ENCODE assay signal across 2 cellular contexts in genomic region chr15:90489514-90489913, GRCh38.
TF ChIP-seq lines count a peak whose summit lies in the region.

No MANE protein-coding gene starts in this region.

TF ChIP-seq in HepG2, 621 proteins besides CTCF, POLR2A, EP300 and RAD21:
- TF ChIP-seq, protein P1, sequence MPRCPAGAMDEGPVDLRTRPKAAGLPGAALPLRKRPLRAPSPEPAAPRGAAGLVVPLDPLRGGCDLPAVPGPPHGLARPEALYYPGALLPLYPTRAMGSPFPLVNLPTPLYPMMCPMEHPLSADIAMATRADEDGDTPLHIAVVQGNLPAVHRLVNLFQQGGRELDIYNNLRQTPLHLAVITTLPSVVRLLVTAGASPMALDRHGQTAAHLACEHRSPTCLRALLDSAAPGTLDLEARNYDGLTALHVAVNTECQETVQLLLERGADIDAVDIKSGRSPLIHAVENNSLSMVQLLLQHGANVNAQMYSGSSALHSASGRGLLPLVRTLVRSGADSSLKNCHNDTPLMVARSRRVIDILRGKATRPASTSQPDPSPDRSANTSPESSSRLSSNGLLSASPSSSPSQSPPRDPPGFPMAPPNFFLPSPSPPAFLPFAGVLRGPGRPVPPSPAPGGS (CRISPR knock-in tag; IDR thresholded peaks at IDR 0.05) = no peak
- TF ChIP-seq ZMYM2 (CRISPR knock-in tag; IDR thresholded peaks at IDR 0.05) (0 out of 2 replicates have a peak, but pooled peaks have one; percentile 1), RORA (CRISPR knock-in tag; IDR thresholded peaks at IDR 0.05) (0 out of 2 replicates have a peak, but pooled peaks have one; percentile 91), ZNF558 (CRISPR knock-in tag; IDR thresholded peaks at IDR 0.05; ENCODE audit: borderline replicate concordance) (0 out of 2 replicates have a peak, but pooled peaks have one; percentile 32), ARNT (IDR thresholded peaks at IDR 0.05) (no peak), HBP1 (CRISPR knock-in tag; IDR thresholded peaks at IDR 0.05; ENCODE audit: low read depth) (no peak), AKAP8 (CRISPR knock-in tag; IDR thresholded peaks at IDR 0.05) (peak; percentile 3; the same call in 1 of the 2 replicates), NRL (CRISPR knock-in tag; IDR thresholded peaks at IDR 0.05; ENCODE audit: borderline replicate concordance) (no peak)

TF ChIP-seq in endothelial cell of umbilical vein, 7 proteins besides CTCF, POLR2A, EP300 and RAD21:
- TF ChIP-seq POLR2AphosphoS5 (IDR thresholded peaks at IDR 0.05; ENCODE audit: insufficient read depth, low read depth, low read length) (no peak), EZH2 (IDR thresholded peaks at IDR 0.05; ENCODE audit: borderline replicate concordance, low read depth, low read length, severe bottlenecking) (no peak), MYC (IDR thresholded peaks at IDR 0.05; ENCODE audit: low read depth, low read length) (no peak), FOS (IDR thresholded peaks at IDR 0.05; ENCODE audit: borderline replicate concordance, insufficient read depth, low read length) (no peak), GATA2 (IDR thresholded peaks at IDR 0.05; ENCODE audit: insufficient read depth, insufficient read length, low read depth, low read length) (no peak), JUN (IDR thresholded peaks at IDR 0.05; ENCODE audit: borderline replicate concordance, insufficient read depth, insufficient read length, low read depth) (no peak), MAX (IDR thresholded peaks at IDR 0.05; ENCODE audit: insufficient read depth, insufficient read length) (no peak)
